1 cellular context compared by ENCODE assay signal in the genomic region with DNA sequence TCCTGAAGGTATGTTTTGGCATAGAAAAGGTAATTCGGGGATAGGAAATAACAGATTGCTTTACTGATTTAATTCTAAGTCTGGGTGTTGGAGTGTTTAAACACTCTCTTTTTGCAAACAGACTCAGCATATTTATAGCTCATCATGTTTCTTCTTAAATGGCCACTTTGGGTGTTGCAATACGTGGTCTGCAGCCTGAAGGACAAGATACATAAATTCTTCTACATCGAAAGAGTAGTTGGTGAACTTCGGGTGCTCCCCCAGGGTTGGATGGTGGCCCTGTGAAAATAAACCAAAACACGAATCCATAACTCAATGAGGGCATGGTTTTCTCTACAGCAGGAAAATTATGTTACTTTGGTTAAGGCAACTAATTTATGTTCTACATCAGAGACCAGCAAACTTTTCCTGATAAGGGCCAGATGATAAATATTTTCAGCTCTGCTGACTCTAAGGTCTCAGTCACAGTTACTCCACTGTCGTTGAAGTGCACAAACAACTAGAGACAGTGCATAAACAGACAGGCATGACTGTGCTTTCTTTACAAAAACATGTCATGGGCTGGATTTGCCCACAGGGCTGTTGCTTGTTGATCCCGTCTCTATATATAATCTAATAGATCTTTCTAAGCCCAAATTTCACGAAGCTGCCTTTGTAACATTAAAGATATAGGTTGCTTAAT.
A peak's percentile ranks its signal among the peaks of the same experiment; 100 is the strongest.
TF ChIP-seq lines count a peak whose summit lies in the region.

No MANE protein-coding gene starts in this region.

TF ChIP-seq in IMR-90, 13 proteins besides CTCF, POLR2A, EP300 and RAD21:
- TF ChIP-seq MAZ (IDR thresholded peaks at IDR 0.05; ENCODE audit: borderline replicate concordance, low read depth, low read length) (no peak), NFE2L2 (IDR thresholded peaks at IDR 0.05; ENCODE audit: low read depth, low read length) (0 out of 2 replicates have a peak, but pooled peaks have one; percentile 20), RCOR1 (IDR thresholded peaks at IDR 0.05; ENCODE audit: insufficient replicate concordance, low read length) (no peak), FOS (IDR thresholded peaks at IDR 0.05; ENCODE audit: low read depth, low read length) (no peak), MXI1 (IDR thresholded peaks at IDR 0.05; ENCODE audit: borderline replicate concordance, low read depth, low read length) (no peak), SMC3 (IDR thresholded peaks at IDR 0.05; ENCODE audit: low read depth, low read length) (no peak), RFX5 (IDR thresholded peaks at IDR 0.05; ENCODE audit: low read depth, low read length) (no peak), CHD1 (IDR thresholded peaks at IDR 0.05; ENCODE audit: low read depth, low read length) (no peak), MAFK (IDR thresholded peaks at IDR 0.05; ENCODE audit: low read depth, low read length) (no peak), CEBPB (IDR thresholded peaks at IDR 0.05; ENCODE audit: low read depth, low read length) (peak; percentile 25; the same call in 1 of the 2 replicates), BHLHE40 (IDR thresholded peaks at IDR 0.05; ENCODE audit: low read depth, low read length) (no peak)
- TF ChIP-seq, protein P1, sequence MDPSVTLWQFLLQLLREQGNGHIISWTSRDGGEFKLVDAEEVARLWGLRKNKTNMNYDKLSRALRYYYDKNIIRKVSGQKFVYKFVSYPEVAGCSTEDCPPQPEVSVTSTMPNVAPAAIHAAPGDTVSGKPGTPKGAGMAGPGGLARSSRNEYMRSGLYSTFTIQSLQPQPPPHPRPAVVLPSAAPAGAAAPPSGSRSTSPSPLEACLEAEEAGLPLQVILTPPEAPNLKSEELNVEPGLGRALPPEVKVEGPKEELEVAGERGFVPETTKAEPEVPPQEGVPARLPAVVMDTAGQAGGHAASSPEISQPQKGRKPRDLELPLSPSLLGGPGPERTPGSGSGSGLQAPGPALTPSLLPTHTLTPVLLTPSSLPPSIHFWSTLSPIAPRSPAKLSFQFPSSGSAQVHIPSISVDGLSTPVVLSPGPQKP (IDR thresholded peaks at IDR 0.05; ENCODE audit: borderline replicate concordance, low read depth, low read length): no peak
- TF ChIP-seq, protein P2, sequence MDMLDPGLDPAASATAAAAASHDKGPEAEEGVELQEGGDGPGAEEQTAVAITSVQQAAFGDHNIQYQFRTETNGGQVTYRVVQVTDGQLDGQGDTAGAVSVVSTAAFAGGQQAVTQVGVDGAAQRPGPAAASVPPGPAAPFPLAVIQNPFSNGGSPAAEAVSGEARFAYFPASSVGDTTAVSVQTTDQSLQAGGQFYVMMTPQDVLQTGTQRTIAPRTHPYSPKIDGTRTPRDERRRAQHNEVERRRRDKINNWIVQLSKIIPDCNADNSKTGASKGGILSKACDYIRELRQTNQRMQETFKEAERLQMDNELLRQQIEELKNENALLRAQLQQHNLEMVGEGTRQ (IDR thresholded peaks at IDR 0.05; ENCODE audit: low read depth, low read length): no peak
